Comparison of ENCODE assay signal across 8 cellular contexts in genomic region chr12:75480469-75480949, GRCh38. TPM values are rescaled to one million over a fixed set of nuclear protein-coding genes. Genes with fewer than 3 reads are reported as not detected.
DNase-seq lines count a peak whose midpoint lies in the region; ATAC-seq, FAIRE-seq and TF ChIP-seq lines count a peak whose summit lies in the region.

GLIPR1 (plus strand) TSS chr12:75480755; CDS start chr12:75480881, 126 bp downstream.

- H3K4me3 ChIP-seq in A549 (peak within 1 kb of the TSS; percentile 37), SJCRH30 (peak within 1 kb of the TSS; percentile 33), upper lobe of left lung (peak within 1 kb of the TSS; percentile 8 to 51 (median 39))

- H3K27ac ChIP-seq in A549 (peak within 1 kb of the TSS; percentile 48 to 83), SJCRH30 (no peak within 1 kb of the TSS), upper lobe of left lung (peak within 1 kb of the TSS; percentile 73 to 84 (median 79))

- FAIRE-seq in A549 (lab: Jason Lieb, UNC): no peak

- 7% methylated on average over 8 of the region's 8 CpGs for WGBS in A549 (ENCODE audit: missing lambda C conversion rate)
- 20 to 33% methylated on average over 7 to 8 of the region's 8 CpGs for WGBS in upper lobe of left lung, 2 donors

- H3K4me1 ChIP-seq in A549 (peaks cover 27% of the 10 kb centered on the region; the same call in 2 of the 3 replicates), SJCRH30 (no peaks in the 10 kb centered on the region), upper lobe of left lung (peaks cover 9 to 22% (median 16%) of the 10 kb centered on the region in 4 donors)

- CTCF ChIA-PET in A549 (lab: Yijun Ruan, JAX): interaction anchor here (0.8 to 2.3 kb wide), 5 partner anchors 24 to 147 kb away, joined by 3 to 8 read pairs (median 5); partner anchors contain the start of genes GLIPR1L1 and GLIPR1L2

- intact Hi-C loops in posterior cingulate gyrus (cut with DNase I): loop anchor here (5.0 kb wide), 1 partner anchor 88 kb away; the partner anchor contains the start of gene GLIPR1L2

- ATAC-seq in A549 (peak; percentile 88), GM19035 (IDR thresholded peaks at IDR 0.05; ENCODE audit: unreplicated experiment) (peak; percentile 90), HG03378 (IDR thresholded peaks at IDR 0.05; ENCODE audit: unreplicated experiment) (peak; percentile 92), upper lobe of left lung (ENCODE audit: low FRiP score in 2 of 2) (peak; percentile 89 to 95)

- H3K4me2 ChIP-seq in A549: peak within 1 kb of the TSS; percentile 74

- peak; percentile 44 to 86 for DNase-seq in A549 (ENCODE audit: low read depth in 1 of 2, low spot score in 1 of 2)
- DNase-seq in SJCRH30: peak; percentile 4 to 26
- peak; percentile 7 to 50 (median 39) for DNase-seq in activated naive CD4-positive, alpha-beta T cell (lab: John Stamatoyannopoulos, UW)
- DNase-seq in globus pallidus (ENCODE audit: low spot score): peak; percentile 43
- peak; percentile 40 to 92 (median 66) for DNase-seq in posterior cingulate gyrus
- DNase-seq in upper lobe of left lung: peak; percentile 19 to 59

- no peaks in the 10 kb centered on the region for H3K27me3 ChIP-seq in SJCRH30
- H3K27me3 ChIP-seq in upper lobe of left lung: no peaks in the 10 kb centered on the region

- TF ChIP-seq CTCF in A549 (IDR thresholded peaks at IDR 0.05) (no peak), upper lobe of left lung (IDR thresholded peaks at IDR 0.05) (no peak)

- POLR2A ChIA-PET in A549 (lab: Yijun Ruan, JAX): interaction anchor here (0.6 to 3.2 kb wide), 3 partner anchors 28 to 151 kb away, joined by 3 to 25 read pairs (median 6); partner anchors contain the start of genes CAPS2 and GLIPR1L2

- TF ChIP-seq POLR2A in A549 (IDR thresholded peaks at IDR 0.05; ENCODE audit: low read length): peak; percentile 37; the same call in 1 of the 2 replicates
- peak in 2 of 4 donors; percentile 27 to 72 for TF ChIP-seq POLR2A in upper lobe of left lung (IDR thresholded peaks at IDR 0.05)

- TF ChIP-seq EP300 in A549 (IDR thresholded peaks at IDR 0.05): no peak
- TF ChIP-seq EP300 in upper lobe of left lung (IDR thresholded peaks at IDR 0.05): no peak

- H3K36me3 ChIP-seq in SJCRH30: no peaks in the 10 kb centered on the region
- no peaks in the 10 kb centered on the region for H3K36me3 ChIP-seq in upper lobe of left lung

- H3K9me3 ChIP-seq in A549 (no peaks in the 10 kb centered on the region), SJCRH30 (replicated peaks) (no peaks in the 10 kb centered on the region), upper lobe of left lung (no peaks in the 10 kb centered on the region)

- TF ChIP-seq RAD21 in A549 (conservative IDR thresholded peaks at IDR 0.05 in 1 of 2, IDR thresholded peaks at IDR 0.05 in 1 of 2): 0 out of 5 replicates have a peak, but pooled peaks of 1 of the 2 experiments have one; percentile 11

TF ChIP-seq in A549, 52 proteins besides CTCF, POLR2A, EP300 and RAD21:
- TF ChIP-seq HDAC2 (IDR thresholded peaks at IDR 0.05) (no peak), HEYL (CRISPR knock-in tag; IDR thresholded peaks at IDR 0.05) (no peak), MAX (IDR thresholded peaks at IDR 0.05) (peak; percentile 50), SMC3 (IDR thresholded peaks at IDR 0.05) (no peak), CBX8 (IDR thresholded peaks at IDR 0.05) (no peak), MAFK (IDR thresholded peaks at IDR 0.05; ENCODE audit: partially characterized antibody) (peak; percentile 35), CEBPB (IDR thresholded peaks at IDR 0.05) (peak; percentile 54 to 86; a peak in 3 of 4 replicates), FOSL2 (IDR thresholded peaks at IDR 0.05) (0 out of 2 replicates have a peak, but pooled peaks have one; percentile 7), FOSL2 (CRISPR knock-in tag; IDR thresholded peaks at IDR 0.05) (peak; percentile 47), JUN (IDR thresholded peaks at IDR 0.05) (peak in 1 of 2 experiments; percentile 51; a peak in 1 of 5 replicates), NR3C1 (IDR thresholded peaks at IDR 0.05) (no peak), EHF (CRISPR knock-in tag; IDR thresholded peaks at IDR 0.05) (no peak)
- TF ChIP-seq, protein P1, sequence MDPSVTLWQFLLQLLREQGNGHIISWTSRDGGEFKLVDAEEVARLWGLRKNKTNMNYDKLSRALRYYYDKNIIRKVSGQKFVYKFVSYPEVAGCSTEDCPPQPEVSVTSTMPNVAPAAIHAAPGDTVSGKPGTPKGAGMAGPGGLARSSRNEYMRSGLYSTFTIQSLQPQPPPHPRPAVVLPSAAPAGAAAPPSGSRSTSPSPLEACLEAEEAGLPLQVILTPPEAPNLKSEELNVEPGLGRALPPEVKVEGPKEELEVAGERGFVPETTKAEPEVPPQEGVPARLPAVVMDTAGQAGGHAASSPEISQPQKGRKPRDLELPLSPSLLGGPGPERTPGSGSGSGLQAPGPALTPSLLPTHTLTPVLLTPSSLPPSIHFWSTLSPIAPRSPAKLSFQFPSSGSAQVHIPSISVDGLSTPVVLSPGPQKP (IDR thresholded peaks at IDR 0.05; ENCODE audit: low read depth, low read length): no peak
- TF ChIP-seq, protein P2, sequence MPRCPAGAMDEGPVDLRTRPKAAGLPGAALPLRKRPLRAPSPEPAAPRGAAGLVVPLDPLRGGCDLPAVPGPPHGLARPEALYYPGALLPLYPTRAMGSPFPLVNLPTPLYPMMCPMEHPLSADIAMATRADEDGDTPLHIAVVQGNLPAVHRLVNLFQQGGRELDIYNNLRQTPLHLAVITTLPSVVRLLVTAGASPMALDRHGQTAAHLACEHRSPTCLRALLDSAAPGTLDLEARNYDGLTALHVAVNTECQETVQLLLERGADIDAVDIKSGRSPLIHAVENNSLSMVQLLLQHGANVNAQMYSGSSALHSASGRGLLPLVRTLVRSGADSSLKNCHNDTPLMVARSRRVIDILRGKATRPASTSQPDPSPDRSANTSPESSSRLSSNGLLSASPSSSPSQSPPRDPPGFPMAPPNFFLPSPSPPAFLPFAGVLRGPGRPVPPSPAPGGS (IDR thresholded peaks at IDR 0.05): 0 out of 3 replicates have a peak, but pooled peaks have one; percentile 10

RNA-seq across cellular contexts. Expression of gene GLIPR1, which starts in this region (rescaled TPM):
- polyA plus RNA-seq in A549 (2011; rRNA removed): 42.2 and 45.8 TPM in 2 replicates
- polyA plus RNA-seq in A549 (2012; cell fraction: cytosol; rRNA removed): 13.4 and 20.0 TPM in 2 replicates
- polyA plus RNA-seq in A549 (2012; cell fraction: nucleus; rRNA removed): 9.9 and 16.0 TPM in 2 replicates
- 42.6 to 45.0 TPM (median 44.5 TPM) in 3 replicates for polyA plus RNA-seq in A549 (2017; fragmentation: RNase III; extraction: RNeasy Plus Mini Kit Qiagen cat#74134 plus additional on column Dnase treatment)
- polyA minus RNA-seq in A549 (2011; rRNA and poly(A)+ RNA removed): 37.9 and 42.2 TPM in 2 replicates
- 1.6 and 1.7 TPM in 2 replicates for total RNA-seq in SJCRH30 (2014; rRNA removed; shearing (Covaris generic))
- 10 to 100 TPM in 4 of 6 donors, 1 to 10 TPM in 2; 7.3 to 56.7 (median 15.7) TPM for total RNA-seq in upper lobe of left lung

Comparison
In these comparisons a context has a peak if more than half of its experiments do, and no peak if none do; other contexts are left out.
1. DNase-seq: peak in every context shown above with its lines; median percentile 66 in posterior cingulate gyrus; 65 in A549; 43 in globus pallidus; 39 in activated naive CD4-positive, alpha-beta T cell; 39 in upper lobe of left lung; 15 in SJCRH30.